16 cellular contexts compared by ENCODE assay signal in genomic region chr6:90326404-90327057, GRCh38.
"Had no signal": no experiment of that assay in that cellular context is flagged by ENCODE, and none has a peak within 500 bp of the region (broad histone marks: within the 10 kb centered on the region; RNA-seq: fewer than 3 reads in every experiment).

No MANE protein-coding gene starts in this region.

- ATAC-seq: lower lobe of right lung, sciatic nerve had no signal

- H3K4me3 Mint-ChIP-seq: activated B cell treated with CpG ODN at 0.5 μM for 24 hours; activated naive CD8-positive, alpha-beta T cell treated with anti-CD3 and anti-CD28 coated beads, Interleukin-2, amount 10 ng/mL, durations not matched to agents 7 days and 5 days; activated T-helper 1 cell treated with anti-CD3 and anti-CD28 coated beads, Interleukin-12 subunit alpha, Interleukin-12 subunit beta, Interleukin-2, Interleukin-4 antibody, amounts not matched to agents 30 ng/mL and 10 ng/mL and 1 ng/mL, durations not matched to agents 14 hours and 24 hours and 36 hours; brain; mesothelial cell of epicardium; nephron had no signal

- H3K27ac Mint-ChIP-seq: activated B cell treated with CpG ODN at 0.5 μM for 24 hours; activated naive CD8-positive, alpha-beta T cell treated with anti-CD3 and anti-CD28 coated beads, Interleukin-2, amount 10 ng/mL, durations not matched to agents 7 days and 5 days; activated T-helper 1 cell treated with anti-CD3 and anti-CD28 coated beads, Interleukin-12 subunit alpha, Interleukin-12 subunit beta, Interleukin-2, Interleukin-4 antibody, amounts not matched to agents 30 ng/mL and 10 ng/mL and 1 ng/mL, durations not matched to agents 14 hours and 24 hours and 36 hours; brain; mesothelial cell of epicardium had no signal

- DNase-seq: activated B cell treated with CpG ODN at 0.5 μM for 24 hours; activated CD4-positive, alpha-beta T cell treated with anti-CD3 and anti-CD28 coated beads, Interleukin-2, amount 50 U/mL, for 1 hour; activated naive CD8-positive, alpha-beta T cell treated with anti-CD3 and anti-CD28 coated beads, Interleukin-2, amount 10 ng/mL, durations not matched to agents 7 days and 5 days; anterior cingulate cortex; central memory CD4-positive, alpha-beta T cell; dorsolateral prefrontal cortex; foreskin fibroblast; hypothalamus; lower lobe of right lung; T-helper 1 cell; T-helper 9 cell had no signal

- H3K36me3 Mint-ChIP-seq: brain, mesothelial cell of epicardium had no signal

- H3K27me3 Mint-ChIP-seq: activated B cell treated with CpG ODN at 0.5 μM for 24 hours; activated naive CD8-positive, alpha-beta T cell treated with anti-CD3 and anti-CD28 coated beads, Interleukin-2, amount 10 ng/mL, durations not matched to agents 7 days and 5 days; brain had no signal

- H3K9me3 Mint-ChIP-seq: activated T-helper 1 cell treated with anti-CD3 and anti-CD28 coated beads, Interleukin-12 subunit alpha, Interleukin-12 subunit beta, Interleukin-2, Interleukin-4 antibody, amounts not matched to agents 30 ng/mL and 10 ng/mL and 1 ng/mL, durations not matched to agents 14 hours and 24 hours and 36 hours; mesothelial cell of epicardium; nephron had no signal
